Comparison of ENCODE assay signal across 15 cellular contexts in the genomic region with DNA sequence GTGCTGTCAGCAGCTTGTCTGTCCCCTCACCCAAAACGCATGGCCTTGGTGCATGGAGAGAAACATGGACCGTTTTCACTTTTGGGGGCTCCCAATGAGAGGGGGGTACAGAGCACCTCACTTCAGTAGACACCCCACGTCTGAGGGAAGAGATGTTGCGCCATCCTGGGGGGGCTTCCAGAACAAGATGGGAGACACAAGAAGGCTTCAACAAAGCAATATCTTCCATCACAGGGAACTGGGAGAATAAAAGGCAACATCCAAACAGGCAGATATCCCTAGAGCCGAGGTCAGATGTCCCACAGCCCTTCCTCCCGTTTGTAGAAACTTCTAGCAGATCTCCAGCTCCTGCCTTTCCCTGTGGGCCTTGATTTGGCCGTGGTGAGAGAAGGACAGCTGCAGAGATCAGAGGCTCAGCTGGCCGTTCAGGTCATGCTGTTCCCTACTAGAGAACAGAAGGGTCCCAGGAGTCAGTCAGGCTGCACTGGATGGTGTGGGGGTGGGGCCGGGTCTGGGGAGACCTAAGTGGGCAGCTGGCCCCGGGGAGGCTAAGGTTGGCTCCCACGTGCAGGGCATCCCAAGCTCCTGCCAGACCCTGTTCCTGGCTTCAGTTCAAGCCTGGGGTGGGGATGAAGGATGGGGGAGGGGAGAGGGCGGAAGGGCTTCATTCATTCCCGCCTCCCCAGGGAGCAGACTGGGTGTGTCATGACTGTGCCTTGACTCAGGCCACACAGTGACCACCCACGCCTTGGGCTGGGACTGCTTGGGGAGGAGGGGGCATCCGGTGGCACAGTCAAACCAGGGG. TPM values are rescaled to one million over a fixed set of nuclear protein-coding genes. Genes with fewer than 3 reads are reported as not detected.
DNase-seq lines count a peak whose midpoint lies in the region; ATAC-seq and TF ChIP-seq lines count a peak whose summit lies in the region.
"Had no signal": no experiment of that assay in that cellular context is flagged by ENCODE, and none has a peak within 500 bp of the region (broad histone marks: within the 10 kb centered on the region; RNA-seq: fewer than 3 reads in every experiment).

No MANE protein-coding gene starts in this region.

- intact Hi-C loops in left ventricle myocardium inferior (cut with micrococcal nuclease), result no loop called here

- no peak overlapping the region for H3K4me3 Mint-ChIP-seq in WTC11
- H3K4me3 Mint-ChIP-seq: CD4-positive, alpha-beta memory T cell had no signal

- peaks cover 89% of the 10 kb centered on the region for H3K4me1 ChIP-seq in left ventricle myocardium inferior
- H3K4me1 ChIP-seq in skeletal muscle satellite cell (ENCODE audit: control insufficient read depth, insufficient read depth, low read length), result peaks cover 63% of the 10 kb centered on the region

- H3K27ac ChIP-seq in left ventricle myocardium inferior (replicated peaks), result peak overlapping the region; percentile 92

- no peaks in the 10 kb centered on the region for H3K27me3 Mint-ChIP-seq in WTC11 (ENCODE audit: low read depth)
- H3K27me3 Mint-ChIP-seq: CD4-positive, alpha-beta memory T cell had no signal

- no peaks in the 10 kb centered on the region for H3K27me3 ChIP-seq in H7 (ENCODE audit: control insufficient read depth, insufficient read depth, low read length)
- H3K27me3 ChIP-seq in left ventricle myocardium inferior (ENCODE audit: low read depth), result no peaks in the 10 kb centered on the region
- H3K27me3 ChIP-seq in skeletal muscle satellite cell (ENCODE audit: control insufficient read depth, insufficient read depth, low read length), result no peaks in the 10 kb centered on the region

- peak overlapping the region; percentile 56 for H3K4me2 ChIP-seq in skeletal muscle satellite cell (ENCODE audit: low read length)

- H3K4me3 ChIP-seq in H7 (ENCODE audit: insufficient read depth, low read depth, low read length) (no peak overlapping the region), left ventricle myocardium inferior (peak overlapping the region; percentile 80), skeletal muscle satellite cell (ENCODE audit: low read length) (peak overlapping the region; percentile 8)
- H3K4me3 ChIP-seq: coronary artery had no signal

- no peak for ATAC-seq in WTC11
- ATAC-seq in GM19023 (IDR thresholded peaks at IDR 0.05; ENCODE audit: unreplicated experiment), result no peak
- ATAC-seq in HG03469 (IDR thresholded peaks at IDR 0.05; ENCODE audit: unreplicated experiment), result no peak
- ATAC-seq: left colon had no signal

- no peaks in the 10 kb centered on the region; the same call in 1 of the 2 replicates for H3K36me3 Mint-ChIP-seq in WTC11
- H3K36me3 Mint-ChIP-seq: CD4-positive, alpha-beta memory T cell had no signal

- POLR2A ChIA-PET in WTC11 (lab: Charles Lee), result interaction anchor here (0.6 to 1.7 kb wide), 3 partner anchors 25 to 30 kb away, joined by 3 to 12 read pairs (median 4); no protein-coding TSS in a partner anchor

- CTCF ChIA-PET in WTC11 (lab: Charles Lee), result interaction anchor here (0.6 to 1.8 kb wide), 2 partner anchors 28 to 622 kb away, joined by 3 to 6 read pairs; no protein-coding TSS in a partner anchor

- TF ChIP-seq CTCF in WTC11 (IDR thresholded peaks at IDR 0.05) (no peak), left ventricle myocardium inferior (IDR thresholded peaks at IDR 0.05; ENCODE audit: borderline replicate concordance) (no peak)

- H3K36me3 ChIP-seq in H7 (replicated peaks; ENCODE audit: control insufficient read depth, insufficient read depth, low read length) (peaks cover 2% of the 10 kb centered on the region), left ventricle myocardium inferior (peaks cover 8% of the 10 kb centered on the region), skeletal muscle satellite cell (ENCODE audit: insufficient read depth, low read length) (peaks cover 32% of the 10 kb centered on the region)

- peak; percentile 64 for DNase-seq in H7
- DNase-seq in WTC11 (ENCODE audit: low spot score), result no peak
- DNase-seq in left ventricle myocardium inferior, result peak; percentile 86
- DNase-seq in mucosa of gallbladder (ENCODE audit: low spot score), result no peak
- no peak for DNase-seq in activated CD8-positive, alpha-beta memory T cell treated with anti-CD3 and anti-CD28 coated beads for 24 hours
- DNase-seq: activated CD4-positive, alpha-beta T cell treated with anti-CD3 and anti-CD28 coated beads, Interleukin-2, amount 50 U/mL, for 1 hour; CD4-positive, alpha-beta memory T cell; left colon; NCI-H1417; NCI-H774; stimulated activated naive CD4-positive, alpha-beta T cell had no signal

- peak overlapping the region; percentile 23 for H3K9ac ChIP-seq in skeletal muscle satellite cell (ENCODE audit: low read depth, low read length)

- H3K9me3 ChIP-seq in left ventricle myocardium inferior (replicated peaks) (no peaks in the 10 kb centered on the region), skeletal muscle satellite cell (replicated peaks; ENCODE audit: low read length) (no peaks in the 10 kb centered on the region)

- peak overlapping the region; percentile 72 for H3K27ac Mint-ChIP-seq in WTC11
- H3K27ac Mint-ChIP-seq: CD4-positive, alpha-beta memory T cell had no signal

- no peaks in the 10 kb centered on the region for H3K9me3 Mint-ChIP-seq in WTC11
- H3K9me3 Mint-ChIP-seq: CD4-positive, alpha-beta memory T cell had no signal

- peaks cover 21% of the 10 kb centered on the region for H3K4me1 Mint-ChIP-seq in WTC11

TF ChIP-seq in WTC11, 78 proteins besides CTCF, POLR2A, EP300 and RAD21:
- TF ChIP-seq, protein P1, sequence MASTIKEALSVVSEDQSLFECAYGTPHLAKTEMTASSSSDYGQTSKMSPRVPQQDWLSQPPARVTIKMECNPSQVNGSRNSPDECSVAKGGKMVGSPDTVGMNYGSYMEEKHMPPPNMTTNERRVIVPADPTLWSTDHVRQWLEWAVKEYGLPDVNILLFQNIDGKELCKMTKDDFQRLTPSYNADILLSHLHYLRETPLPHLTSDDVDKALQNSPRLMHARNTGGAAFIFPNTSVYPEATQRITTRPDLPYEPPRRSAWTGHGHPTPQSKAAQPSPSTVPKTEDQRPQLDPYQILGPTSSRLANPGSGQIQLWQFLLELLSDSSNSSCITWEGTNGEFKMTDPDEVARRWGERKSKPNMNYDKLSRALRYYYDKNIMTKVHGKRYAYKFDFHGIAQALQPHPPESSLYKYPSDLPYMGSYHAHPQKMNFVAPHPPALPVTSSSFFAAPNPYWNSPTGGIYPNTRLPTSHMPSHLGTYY (CRISPR knock-in tag; IDR thresholded peaks at IDR 0.05), result no peak
- no peak for TF ChIP-seq ETV6 (CRISPR knock-in tag; IDR thresholded peaks at IDR 0.05)
TF ChIP-seq in WTC11: peak in this region for 0.

RNA-seq across cellular contexts. Expression of a gene that starts 4.4 kb away (rescaled TPM):
- total RNA-seq in H7 (2014; rRNA removed; shearing (Covaris generic)), result 90.7 and 103 TPM in 2 replicates
- 46.9 to 73.8 TPM (median 67.3 TPM) in 3 replicates for total RNA-seq in WTC11 (2021)
- 61.6 TPM for total RNA-seq in left ventricle myocardium inferior
- 267 and 303 TPM in 2 replicates for total RNA-seq in skeletal muscle satellite cell (2012; rRNA removed)
- total RNA-seq in mucosa of gallbladder, result 100 TPM

RNA-seq across cellular contexts. Expression of a gene that starts 12.7 kb away (rescaled TPM):
- total RNA-seq in H7 (2014; rRNA removed; shearing (Covaris generic)), result 105 and 113 TPM in 2 replicates
- 45.3 to 50.2 TPM (median 45.6 TPM) in 3 replicates for total RNA-seq in WTC11 (2021)
- 40.9 TPM for total RNA-seq in left ventricle myocardium inferior
- total RNA-seq in skeletal muscle satellite cell (2012; rRNA removed), result 68.4 and 73.2 TPM in 2 replicates
- 68.1 TPM for total RNA-seq in mucosa of gallbladder

RNA-seq across cellular contexts. Expression of a gene that starts 41.3 kb away (rescaled TPM):
- 84.1 and 85.8 TPM in 2 replicates for total RNA-seq in H7 (2014; rRNA removed; shearing (Covaris generic))
- 56.8 to 63.0 TPM (median 59.8 TPM) in 3 replicates for total RNA-seq in WTC11 (2021)
- 663 TPM for total RNA-seq in left ventricle myocardium inferior
- 57.0 and 68.2 TPM in 2 replicates for total RNA-seq in skeletal muscle satellite cell (2012; rRNA removed)
- 71.1 TPM for total RNA-seq in mucosa of gallbladder

Comparison
In these comparisons a context has a peak if more than half of its experiments do, and no peak if none do; other contexts are left out.
1. DNase-seq: peak in H7 (single experiment) and left ventricle myocardium inferior (single experiment); none in WTC11 (single experiment), mucosa of gallbladder (single experiment) and activated CD8-positive, alpha-beta memory T cell treated with anti-CD3 and anti-CD28 coated beads for 24 hours (single experiment).